8 cellular contexts compared by ENCODE assay signal in the genomic region with DNA sequence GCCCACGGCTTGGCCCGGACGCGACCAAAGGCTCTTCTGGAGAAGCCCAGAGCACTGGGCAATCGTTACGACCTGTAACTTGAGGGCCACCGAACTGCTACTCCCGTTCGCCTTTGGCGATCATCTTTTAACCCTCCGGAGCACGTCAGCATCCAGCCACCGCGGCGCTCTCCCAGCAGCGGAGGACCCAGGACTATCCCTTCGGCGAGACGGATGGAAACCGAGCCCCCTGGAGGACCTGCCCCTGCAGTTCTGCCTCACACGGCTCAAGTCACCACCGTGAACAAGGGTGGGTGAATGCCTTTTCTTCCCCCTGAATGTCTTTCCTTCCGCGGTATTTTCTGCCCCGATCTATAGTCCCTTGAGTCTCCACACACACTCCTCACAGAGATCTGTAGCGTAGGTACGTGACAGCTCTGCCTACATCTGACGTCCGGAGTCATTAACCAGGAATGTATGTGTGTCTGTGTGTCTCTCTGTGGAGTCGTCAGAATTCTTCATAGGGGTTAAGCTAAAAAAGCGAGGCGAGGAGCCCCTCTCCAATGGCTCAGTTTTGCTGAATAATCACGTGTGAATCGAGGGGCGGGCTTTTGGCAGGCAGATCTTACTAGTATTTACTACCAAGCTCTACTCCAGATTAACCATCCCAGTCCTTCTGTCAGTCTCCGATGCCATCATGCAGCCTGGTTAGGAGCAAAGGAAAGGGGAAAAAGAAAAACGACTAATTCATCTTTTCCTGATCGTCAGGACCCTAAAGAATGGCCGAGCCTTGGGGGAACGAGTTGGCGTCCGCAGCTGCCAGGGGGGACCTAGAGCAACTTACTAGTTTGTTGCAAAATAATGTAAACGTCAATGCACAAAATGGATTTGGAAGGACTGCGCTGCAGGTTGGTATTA. TPM values are rescaled to one million over a fixed set of nuclear protein-coding genes. Genes with fewer than 3 reads are reported as not detected.
DNase-seq lines count a peak whose midpoint lies in the region; ATAC-seq and TF ChIP-seq lines count a peak whose summit lies in the region.

A gene (plus strand): TSS at position 635 of the 897 bp plus-strand sequence. CDS start 124 bp downstream, at position 759.

- H3K9ac ChIP-seq in iPS-18a (ENCODE audit: low read length), result no peak within 1 kb of the TSS

- intact Hi-C loops in A673 (cut with micrococcal nuclease; ENCODE audit: unreplicated experiment) (loop anchor here (5.0 kb wide), 1 partner anchor 98 kb away; no protein-coding TSS in a partner anchor), sigmoid colon (cut with DNase I) (loop anchor here (5.0 to 10.0 kb wide), 5 partner anchors 183 to 905 kb away; a partner anchor contains a TSS)

- TSS peak; percentile 66 for BruUV-seq in A673 (replicated peaks; lab: Mats Ljungman, UMichigan)

- peak; percentile 26 for ATAC-seq in GM18511 (IDR thresholded peaks at IDR 0.05; ENCODE audit: unreplicated experiment)
- peak; percentile 27 for ATAC-seq in HG03039 (IDR thresholded peaks at IDR 0.05; ENCODE audit: unreplicated experiment)

- peak; percentile 94 for DNase-seq in A673 (ENCODE audit: low spot score)
- DNase-seq in NCI-H2029 treated with DMSO at 0.1 percent for 48 hours (lab: John Stamatoyannopoulos, UW), result peak; percentile 99
- peak; percentile 58 for DNase-seq in T-helper 22 cell (ENCODE audit: low read depth)
- DNase-seq in T47D (ENCODE audit: low read depth in 1 of 2, low spot score in 1 of 2), result peak; percentile 43 to 74
- DNase-seq in sigmoid colon, result peak; percentile 91

- peak within 1 kb of the TSS; percentile 92 for H3K4me3 ChIP-seq in A673 (ENCODE audit: low read depth, low read length, poor library complexity, severe bottlenecking)
- peak within 1 kb of the TSS; percentile 56 for H3K4me3 ChIP-seq in iPS-18a (ENCODE audit: low read length)
- H3K4me3 ChIP-seq in sigmoid colon, result peak within 1 kb of the TSS; percentile 56 to 81 (median 73)

- WGBS in sigmoid colon, 2 donors, result 0 to 1% methylated on average over 44 of the region's 44 CpGs

- CTCF ChIA-PET in A673 (lab: Charles Lee), result interaction anchor here (0.8 kb wide), 1 partner anchor 9 kb away, joined by 3 read pairs; a partner anchor contains a TSS

- in situ Hi-C loops in T47D (cut with HindIII; ENCODE audit: low pct_unique_long_range_greater_than_20kb, low sequenced_read_pairs), result no loop called here

- no peak for TF ChIP-seq EP300 in sigmoid colon (IDR thresholded peaks at IDR 0.05)

- POLR2A ChIA-PET in A673 (lab: Charles Lee; ENCODE audit: low non-redundant PET), result interaction anchor here (0.6 to 0.9 kb wide), 3 partner anchors 10 to 1583 kb away, joined by 3 to 5 read pairs (median 4); a partner anchor contains a TSS

- TF ChIP-seq CTCF in A673 (conservative IDR thresholded peaks at IDR 0.05; ENCODE audit: low read depth, low read length) (0 out of 2 replicates have a peak, but pooled peaks have one; percentile 16), sigmoid colon (IDR thresholded peaks at IDR 0.05) (no peak)

- no peaks in the 10 kb centered on the region for H3K9me3 ChIP-seq in A673 (ENCODE audit: low read depth, low read length, poor library complexity, severe bottlenecking)
- no peaks in the 10 kb centered on the region for H3K9me3 ChIP-seq in iPS-18a (ENCODE audit: control insufficient read depth, low read depth, low read length)
- no peaks in the 10 kb centered on the region for H3K9me3 ChIP-seq in sigmoid colon

- H3K4me1 ChIP-seq in A673 (ENCODE audit: insufficient read depth, low read length, poor library complexity, severe bottlenecking) (peaks cover 32% of the 10 kb centered on the region), iPS-18a (ENCODE audit: control insufficient read depth, low read depth, low read length) (peaks cover 13% of the 10 kb centered on the region), sigmoid colon (peaks cover 0 to 24% (median 13%) of the 10 kb centered on the region in 4 donors)

- peak; percentile 46 for TF ChIP-seq POLR2A in sigmoid colon (IDR thresholded peaks at IDR 0.05)

- H3K27me3 ChIP-seq in A673 (replicated peaks; ENCODE audit: insufficient read depth, low read depth, low read length, poor library complexity) (no peaks in the 10 kb centered on the region), iPS-18a (ENCODE audit: control insufficient read depth, insufficient read depth, low read length) (peaks cover 96% of the 10 kb centered on the region), sigmoid colon (no peaks in the 10 kb centered on the region)

- peaks cover 17% of the 10 kb centered on the region for H3K36me3 ChIP-seq in A673 (ENCODE audit: insufficient read depth, low read length, poor library complexity, severe bottlenecking)
- H3K36me3 ChIP-seq in iPS-18a (ENCODE audit: control insufficient read depth, low read depth, low read length), result no peaks in the 10 kb centered on the region
- H3K36me3 ChIP-seq in sigmoid colon, result no peaks in the 10 kb centered on the region

- H3K27ac ChIP-seq in A673 (ENCODE audit: low read depth, low read length, poor library complexity, severe bottlenecking), result peak within 1 kb of the TSS; percentile 97
- no peak within 1 kb of the TSS for H3K27ac ChIP-seq in iPS-18a (ENCODE audit: low read length)
- peak within 1 kb of the TSS; percentile 91 to 98 (median 96) for H3K27ac ChIP-seq in sigmoid colon

RNA-seq across cellular contexts. Expression of the gene that starts here (rescaled TPM):
- total RNA-seq in A673 (2021) (50.9 and 53.5 TPM in 2 replicates), sigmoid colon (10 to 100 TPM; 25.8 to 31.7 (median 29.6) TPM)
- polyA plus RNA-seq in sigmoid colon, result 10 to 100 TPM; 10.9 to 13.5 (median 12.0) TPM
